ENCODE assay signal across 2 cellular contexts in the genomic region with DNA sequence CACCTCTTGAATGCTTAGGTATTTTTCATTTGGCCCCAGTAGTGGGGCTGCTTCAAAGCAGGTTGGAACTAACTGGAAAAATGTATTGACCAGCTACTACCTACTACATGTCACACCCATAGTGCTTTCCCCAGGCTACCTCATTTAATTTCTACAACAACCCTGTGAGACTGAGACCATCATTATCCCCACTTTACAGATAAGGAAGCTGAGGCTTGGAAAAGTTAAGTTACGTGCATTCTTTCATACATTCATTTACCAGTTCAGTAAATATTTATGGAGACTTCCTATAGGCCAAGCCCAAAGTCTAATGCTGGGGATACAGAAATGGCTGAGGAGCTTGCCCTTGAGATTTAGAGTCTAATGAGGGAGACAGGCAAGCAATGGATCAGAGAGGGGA.
TF ChIP-seq lines count a peak whose summit lies in the region.

No MANE protein-coding gene starts in this region.

TF ChIP-seq in SK-N-SH, 30 proteins besides CTCF, POLR2A, EP300 and RAD21 (continued from another document):
- no peak for TF ChIP-seq MXI1 (IDR thresholded peaks at IDR 0.05; ENCODE audit: low read depth, low read length)
- TF ChIP-seq MAX (IDR thresholded peaks at IDR 0.05; ENCODE audit: low read depth): no peak
- no peak for TF ChIP-seq SMC3 (IDR thresholded peaks at IDR 0.05; ENCODE audit: low read depth, low read length)
- no peak for TF ChIP-seq FOXM1 (IDR thresholded peaks at IDR 0.05; ENCODE audit: low read depth)
- TF ChIP-seq YY1 (IDR thresholded peaks at IDR 0.05; ENCODE audit: low read depth): no peak
- no peak for TF ChIP-seq SIN3A (IDR thresholded peaks at IDR 0.05; ENCODE audit: borderline replicate concordance, low read depth, low read length)
TF ChIP-seq in SK-N-SH: peak in this region for 0.

TF ChIP-seq in SK-N-SH treated with all-trans-retinoic acid at 6 μM for 48 hours, 23 proteins besides CTCF, POLR2A, EP300 and RAD21 (continued from another document):
- TF ChIP-seq, protein P1, sequence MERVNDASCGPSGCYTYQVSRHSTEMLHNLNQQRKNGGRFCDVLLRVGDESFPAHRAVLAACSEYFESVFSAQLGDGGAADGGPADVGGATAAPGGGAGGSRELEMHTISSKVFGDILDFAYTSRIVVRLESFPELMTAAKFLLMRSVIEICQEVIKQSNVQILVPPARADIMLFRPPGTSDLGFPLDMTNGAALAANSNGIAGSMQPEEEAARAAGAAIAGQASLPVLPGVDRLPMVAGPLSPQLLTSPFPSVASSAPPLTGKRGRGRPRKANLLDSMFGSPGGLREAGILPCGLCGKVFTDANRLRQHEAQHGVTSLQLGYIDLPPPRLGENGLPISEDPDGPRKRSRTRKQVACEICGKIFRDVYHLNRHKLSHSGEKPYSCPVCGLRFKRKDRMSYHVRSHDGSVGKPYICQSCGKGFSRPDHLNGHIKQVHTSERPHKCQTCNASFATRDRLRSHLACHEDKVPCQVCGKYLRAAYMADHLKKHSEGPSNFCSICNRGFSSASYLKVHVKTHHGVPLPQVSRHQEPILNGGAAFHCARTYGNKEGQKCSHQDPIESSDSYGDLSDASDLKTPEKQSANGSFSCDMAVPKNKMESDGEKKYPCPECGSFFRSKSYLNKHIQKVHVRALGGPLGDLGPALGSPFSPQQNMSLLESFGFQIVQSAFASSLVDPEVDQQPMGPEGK (CRISPR knock-in tag; IDR thresholded peaks at IDR 0.05; ENCODE audit: borderline replicate concordance): no peak
